12 cellular contexts compared by ENCODE assay signal in genomic region chr7:100680589-100681271, GRCh38. TPM values are rescaled to one million over a fixed set of nuclear protein-coding genes. Genes with fewer than 3 reads are reported as not detected.
DNase-seq lines count a peak whose midpoint lies in the region; ATAC-seq, FAIRE-seq and TF ChIP-seq lines count a peak whose summit lies in the region.
"Had no signal": no experiment of that assay in that cellular context is flagged by ENCODE, and none has a peak within 500 bp of the region (broad histone marks: within the 10 kb centered on the region; RNA-seq: fewer than 3 reads in every experiment).

No MANE protein-coding gene starts in this region.

- H3K18ac ChIP-seq in trophoblast cell (ENCODE audit: low read length), result no peak overlapping the region

- H3K4me1 Mint-ChIP-seq in activated naive CD4-positive, alpha-beta T cell treated with anti-CD3 and anti-CD28 coated beads, Interleukin-2, amount 10 ng/mL, durations not matched to agents 7 days and 5 days, result peaks cover 48% of the 10 kb centered on the region
- peaks cover 11% of the 10 kb centered on the region for H3K4me1 Mint-ChIP-seq in WTC11

- no peak overlapping the region for H2BK5ac ChIP-seq in trophoblast cell (ENCODE audit: low read depth, low read length, poor library complexity)

- H2AK5ac ChIP-seq in trophoblast cell (ENCODE audit: low read length), result no peak overlapping the region

- H4K91ac ChIP-seq in trophoblast cell (ENCODE audit: low read depth, low read length), result no peak overlapping the region

- no peak overlapping the region for H3K4me3 ChIP-seq in HepG2 (replicated peaks in 1 of 3; ENCODE audit: insufficient read depth in 1 of 3, low read depth in 2 of 3, low read length in 3 of 3)
- H3K4me3 ChIP-seq in transverse colon, result no peak overlapping the region
- no peak overlapping the region for H3K4me3 ChIP-seq in trophoblast cell (ENCODE audit: low read depth, low read length)

- no peak overlapping the region for H3K14ac ChIP-seq in trophoblast cell (ENCODE audit: low read length)

- POLR2A ChIA-PET in WTC11 (lab: Charles Lee) (interaction anchor here (0.7 to 1.4 kb wide), 5 partner anchors 24 to 68 kb away, joined by 3 to 10 read pairs (median 5); partner anchors contain the start of gene MOSPD3), HepG2 (lab: Yijun Ruan, JAX) (interaction anchor here (0.7 to 2.1 kb wide), 8 partner anchors 9 to 193 kb away, joined by 3 to 9 read pairs (median 4); partner anchors contain the start of genes GIGYF1 and POP7)

- H4K8ac ChIP-seq in trophoblast cell (ENCODE audit: low read depth, low read length), result no peak overlapping the region

- H2AFZ ChIP-seq in HepG2 (ENCODE audit: low read length) (no peak overlapping the region), trophoblast cell (ENCODE audit: insufficient read depth, low read length, poor library complexity) (no peak overlapping the region)

- H3K9me3 ChIP-seq in HepG2 (ENCODE audit: low read length) (no peaks in the 10 kb centered on the region), transverse colon (no peaks in the 10 kb centered on the region), trophoblast cell (ENCODE audit: insufficient read depth, low read depth, low read length) (no peaks in the 10 kb centered on the region)

- no peak overlapping the region for H2BK120ac ChIP-seq in trophoblast cell (ENCODE audit: insufficient read depth, low read length, poor library complexity)

- H3K4ac ChIP-seq in trophoblast cell (ENCODE audit: low read depth, low read length), result no peak overlapping the region

- ATAC-seq in WTC11 (no peak), HepG2 (no peak)

- peak overlapping the region; percentile 42 for H3K27ac Mint-ChIP-seq in activated naive CD4-positive, alpha-beta T cell treated with anti-CD3 and anti-CD28 coated beads, Interleukin-2, amount 10 ng/mL, durations not matched to agents 7 days and 5 days
- no peak overlapping the region for H3K27ac Mint-ChIP-seq in WTC11

- no peaks in the 10 kb centered on the region for H3K27me3 Mint-ChIP-seq in activated naive CD4-positive, alpha-beta T cell treated with anti-CD3 and anti-CD28 coated beads, Interleukin-2, amount 10 ng/mL, durations not matched to agents 7 days and 5 days
- no peaks in the 10 kb centered on the region for H3K27me3 Mint-ChIP-seq in WTC11 (ENCODE audit: low read depth)

- no peak overlapping the region for H3K23ac ChIP-seq in trophoblast cell (ENCODE audit: low read length)

- H3K79me1 ChIP-seq in trophoblast cell (ENCODE audit: low read length), result no peaks in the 10 kb centered on the region

- BruUV-seq in HepG2 (replicated peaks; lab: Mats Ljungman, UMichigan), result no TSS peak

- DNase-seq in activated naive CD4-positive, alpha-beta T cell treated with anti-CD3 and anti-CD28 coated beads, Interleukin-2, amount 10 ng/mL, durations not matched to agents 7 days and 5 days, result no peak
- no peak for DNase-seq in activated naive CD4-positive, alpha-beta T cell treated with anti-CD3 and anti-CD28 coated beads, Interleukin-2, amount 50 U/mL, for 16 hours
- DNase-seq in WTC11 (ENCODE audit: low spot score) (no peak), HepG2 (ENCODE audit: low spot score) (no peak), transverse colon (peak; percentile 11), NCI-H526 (lab: John Stamatoyannopoulos, UW) (no peak), trophoblast cell (no peak), hippocampal formation (lab: John Stamatoyannopoulos, UW) (no peak)
- DNase-seq: activated CD4-positive, alpha-beta T cell treated with anti-CD3 and anti-CD28 coated beads, Interleukin-2, amount 50 U/mL, for 4 hours; NCI-H1694 had no signal

- H3K27me3 ChIP-seq in HepG2 (ENCODE audit: control insufficient read depth in 1 of 2, insufficient read depth in 2 of 2, low read length in 2 of 2) (no peaks in the 10 kb centered on the region), transverse colon (no peaks in the 10 kb centered on the region), trophoblast cell (ENCODE audit: insufficient read depth, low read length) (no peaks in the 10 kb centered on the region)

- H3K79me2 ChIP-seq in HepG2 (ENCODE audit: insufficient read depth, low read length), result no peaks in the 10 kb centered on the region
- no peaks in the 10 kb centered on the region for H3K79me2 ChIP-seq in trophoblast cell (ENCODE audit: control insufficient read depth, insufficient read depth, low read length, poor library complexity)

- no peak overlapping the region for H4K12ac ChIP-seq in trophoblast cell (ENCODE audit: low read depth, low read length)

- peaks cover 8% of the 10 kb centered on the region; the same call in 1 of the 2 replicates for H4K20me1 ChIP-seq in HepG2 (ENCODE audit: insufficient read depth, low read length)

- peaks cover 32% of the 10 kb centered on the region for H3K4me1 ChIP-seq in HepG2 (ENCODE audit: insufficient read depth, low read length)
- H3K4me1 ChIP-seq in transverse colon, result peaks cover 0 to 14% (median 6%) of the 10 kb centered on the region in 4 donors
- H3K4me1 ChIP-seq in trophoblast cell (ENCODE audit: control insufficient read depth in 1 of 2, insufficient read depth in 2 of 2, low read length in 2 of 2), result peaks cover 0 to 2% of the 10 kb centered on the region in 2 experiments

- H2BK12ac ChIP-seq in trophoblast cell (ENCODE audit: low read length), result no peak overlapping the region

- intact Hi-C loops in HepG2 (cut with micrococcal nuclease; ENCODE audit: unreplicated experiment) (no loop called here), transverse colon (cut with DNase I; ENCODE audit: low total_unique reads) (no loop called here)

- peaks cover 44% of the 10 kb centered on the region for H3K36me3 Mint-ChIP-seq in activated naive CD4-positive, alpha-beta T cell treated with anti-CD3 and anti-CD28 coated beads, Interleukin-2, amount 10 ng/mL, durations not matched to agents 7 days and 5 days
- H3K36me3 Mint-ChIP-seq in WTC11, result peaks cover 24% of the 10 kb centered on the region

- H3K4me2 ChIP-seq in HepG2 (ENCODE audit: low read depth, low read length) (no peak overlapping the region), trophoblast cell (ENCODE audit: low read length) (no peak overlapping the region)

- no peak for TF ChIP-seq CTCF in WTC11 (IDR thresholded peaks at IDR 0.05)
- TF ChIP-seq CTCF in HepG2 (CRISPR knock-in tag; IDR thresholded peaks at IDR 0.05), result no peak
- TF ChIP-seq CTCF in transverse colon (IDR thresholded peaks at IDR 0.05), result no peak

- no peak overlapping the region for H3K4me3 Mint-ChIP-seq in activated naive CD4-positive, alpha-beta T cell treated with anti-CD3 and anti-CD28 coated beads, Interleukin-2, amount 10 ng/mL, durations not matched to agents 7 days and 5 days
- H3K4me3 Mint-ChIP-seq in WTC11, result no peak overlapping the region

- no peak for TF ChIP-seq RAD21 in HepG2 (CRISPR knock-in tag; IDR thresholded peaks at IDR 0.05)

- WGBS in HepG2 (ENCODE audit: low lambda C conversion rate), result 93% methylated on average over 9 of the region's 17 CpGs
- 87% methylated on average over 16 of the region's 17 CpGs; no CpG with 5 or more reads in 1 of the 2 donors for WGBS in transverse colon (ENCODE audit: low coverage in 1 of 2), 2 donors
- WGBS in trophoblast cell (ENCODE audit: extremely low coverage, insufficient coverage, insufficient read length), result no CpG with 5 or more reads among the region's 17 CpGs

- in situ Hi-C loops in HepG2 (cut with HindIII; ENCODE audit: extremely low pct_ligation_motif_present, low pct_unique_long_range_greater_than_20kb) (no loop called here), transverse colon (cut with MboI; ENCODE audit: low pct_ligation_motif_present in 1 of 4, low pct_unique_long_range_greater_than_20kb in 1 of 4, low sequenced_read_pairs in 3 of 4) (loop anchor here in 3 of 4 donors (25.0 kb wide), 2 partner anchors 93 to 218 kb away; partner anchors contain the start of genes SPACDR (in 2 of the 3), FBXO24 (in 1 of the 3) and LRCH4 (in 1 of the 3))

- 0 out of 4 replicates have a peak, but pooled peaks of 1 of the 2 experiments have one; percentile 33 for TF ChIP-seq POLR2A in HepG2 (IDR thresholded peaks at IDR 0.05; ENCODE audit: insufficient read depth in 1 of 2, low read depth in 2 of 2, low read length in 2 of 2)
- no peak for TF ChIP-seq POLR2A in transverse colon (IDR thresholded peaks at IDR 0.05)

- no peak for TF ChIP-seq EP300 in HepG2 (IDR thresholded peaks at IDR 0.05; ENCODE audit: low read depth in 2 of 2, low read length in 2 of 2)
- no peak for TF ChIP-seq EP300 in HepG2 (CRISPR knock-in tag; IDR thresholded peaks at IDR 0.05; ENCODE audit: borderline replicate concordance)
- no peak for TF ChIP-seq EP300 in transverse colon (IDR thresholded peaks at IDR 0.05; ENCODE audit: low read depth)

- no peak overlapping the region for H3K9ac ChIP-seq in HepG2 (ENCODE audit: insufficient read depth, low read depth, low read length)
- H3K9ac ChIP-seq in trophoblast cell (ENCODE audit: low read length), result no peak overlapping the region

- H3K36me3 ChIP-seq in HepG2 (replicated peaks in 1 of 2; ENCODE audit: control insufficient read depth in 1 of 2, insufficient read depth in 2 of 2, low read length in 2 of 2), result peaks cover 40 to 57% of the 10 kb centered on the region in 2 experiments
- peaks cover 0 to 59% (median 28%) of the 10 kb centered on the region in 4 donors for H3K36me3 ChIP-seq in transverse colon
- peaks cover 90 to 91% of the 10 kb centered on the region in 2 experiments for H3K36me3 ChIP-seq in trophoblast cell (ENCODE audit: control insufficient read depth in 1 of 2, insufficient read depth in 2 of 2, low read length in 2 of 2)

- CTCF ChIA-PET in activated naive CD4-positive, alpha-beta T cell treated with anti-CD3 and anti-CD28 coated beads, Interleukin-2, amount 10 ng/mL, durations not matched to agents 7 days and 5 days (lab: Charles Lee), result interaction anchor here (0.5 to 4.9 kb wide), 5 partner anchors 11 to 171 kb away, joined by 3 to 29 read pairs (median 4); partner anchors contain the start of gene POP7
- CTCF ChIA-PET in WTC11 (lab: Charles Lee) (interaction anchor here (0.6 to 2.9 kb wide), 10 partner anchors 11 to 172 kb away, joined by 3 to 15 read pairs (median 4); partner anchors contain the start of genes MOSPD3 and SLC12A9), HepG2 (lab: Yijun Ruan, JAX; ENCODE audit: low intra/inter-chr PET ratio, low total read pairs) (no interaction called here)

- no peaks in the 10 kb centered on the region for H3K9me3 Mint-ChIP-seq in activated naive CD4-positive, alpha-beta T cell treated with anti-CD3 and anti-CD28 coated beads, Interleukin-2, amount 10 ng/mL, durations not matched to agents 7 days and 5 days
- no peaks in the 10 kb centered on the region for H3K9me3 Mint-ChIP-seq in WTC11

- no peak overlapping the region for H3K27ac ChIP-seq in HepG2 (ENCODE audit: extremely low read length, insufficient read depth, low read length)
- H3K27ac ChIP-seq in transverse colon, result peak overlapping the region; percentile 21 to 75 (median 46)
- H3K27ac ChIP-seq in trophoblast cell (ENCODE audit: low read depth, low read length), result no peak overlapping the region
- H3K27ac ChIP-seq: epithelial cell of prostate had no signal

- no peak for FAIRE-seq in HepG2 (lab: Jason Lieb, UNC)

RNA-seq across cellular contexts. Expression of gene GNB2, which starts 7.2 kb away (rescaled TPM):
- total RNA-seq in WTC11 (2021) (182 to 194 TPM (median 184 TPM) in 3 replicates), HepG2 (2016; rRNA removed; fragmentation: Illumina TruSeq; extraction: Trizol) (48.3 and 64.3 TPM in 2 replicates), transverse colon (100 to 1,000 TPM; 192 to 301 (median 246) TPM)
- total RNA-seq in HepG2 (2016; cell fraction: cytosol; rRNA removed; fragmentation: Illumina TruSeq; extraction: Trizol; ENCODE audit: low read depth), result 84.0 and 90.3 TPM in 2 replicates
- 51.7 and 55.9 TPM in 2 replicates for total RNA-seq in HepG2 (2016; cell fraction: insoluble cytoplasmic fraction; rRNA removed; fragmentation: Illumina TruSeq; extraction: Trizol)
- total RNA-seq in HepG2 (2016; cell fraction: membrane; rRNA removed; fragmentation: Illumina TruSeq; extraction: Trizol), result 95.7 and 129 TPM in 2 replicates
- total RNA-seq in HepG2 (2016; cell fraction: nucleus; rRNA removed; fragmentation: Illumina TruSeq; extraction: Trizol), result 30.4 and 32.6 TPM in 2 replicates
- 67.1 and 82.0 TPM in 2 replicates for polyA plus RNA-seq in HepG2 (2011; rRNA removed)
- polyA plus RNA-seq in HepG2 (2011; cell fraction: cytosol; rRNA removed), result 69.6 and 88.5 TPM in 2 replicates
- polyA plus RNA-seq in HepG2 (2011; cell fraction: nucleus; rRNA removed), result 82.9 and 91.9 TPM in 2 replicates
- 80.2 and 110 TPM in 2 replicates for polyA plus RNA-seq in HepG2 (2012)
- polyA plus RNA-seq in HepG2 (2016; cell fraction: cytosol; fragmentation: Illumina TruSeq; extraction: Trizol; ENCODE audit: low read depth), result 141 and 174 TPM in 2 replicates
- 105 and 126 TPM in 2 replicates for polyA plus RNA-seq in HepG2 (2016; cell fraction: insoluble cytoplasmic fraction; fragmentation: Illumina TruSeq; extraction: Trizol; ENCODE audit: low read depth)
- polyA plus RNA-seq in HepG2 (2016; cell fraction: membrane; fragmentation: Illumina TruSeq; extraction: Trizol; ENCODE audit: low read depth), result 137 and 159 TPM in 2 replicates
- 84.9 and 92.0 TPM in 2 replicates for polyA plus RNA-seq in HepG2 (2016; cell fraction: nucleus; fragmentation: Illumina TruSeq; extraction: Trizol; ENCODE audit: insufficient read depth, low read depth)
- polyA minus RNA-seq in HepG2 (2011; rRNA and poly(A)+ RNA removed; ENCODE audit: low replicate concordance), result 104 and 125 TPM in 2 replicates
- 35.2 and 43.4 TPM in 2 replicates for polyA minus RNA-seq in HepG2 (2011; cell fraction: cytosol; rRNA and poly(A)+ RNA removed)
- polyA minus RNA-seq in HepG2 (2011; cell fraction: nucleus; rRNA and poly(A)+ RNA removed), result 10.0 and 11.4 TPM in 2 replicates
- polyA plus RNA-seq in trophoblast cell (2013), result 144 and 147 TPM in 2 replicates

RNA-seq across cellular contexts. Expression of gene GIGYF1, which starts 13.3 kb away (rescaled TPM):
- total RNA-seq in WTC11 (2021) (116 to 130 TPM (median 123 TPM) in 3 replicates), HepG2 (2016; rRNA removed; fragmentation: Illumina TruSeq; extraction: Trizol) (6.4 and 16.1 TPM in 2 replicates), transverse colon (100 to 1,000 TPM in 1 of 4 donors, 10 to 100 TPM in 3; 25.4 to 104 (median 51.8) TPM)
- 1.1 TPM in 2 replicates for total RNA-seq in HepG2 (2016; cell fraction: cytosol; rRNA removed; fragmentation: Illumina TruSeq; extraction: Trizol; ENCODE audit: low read depth)
- total RNA-seq in HepG2 (2016; cell fraction: insoluble cytoplasmic fraction; rRNA removed; fragmentation: Illumina TruSeq; extraction: Trizol), result 5.2 and 15.6 TPM in 2 replicates
- total RNA-seq in HepG2 (2016; cell fraction: membrane; rRNA removed; fragmentation: Illumina TruSeq; extraction: Trizol), result 2.5 and 3.1 TPM in 2 replicates
- 20.9 and 26.7 TPM in 2 replicates for total RNA-seq in HepG2 (2016; cell fraction: nucleus; rRNA removed; fragmentation: Illumina TruSeq; extraction: Trizol)
- 7.6 and 10.2 TPM in 2 replicates for polyA plus RNA-seq in HepG2 (2011; rRNA removed)
- polyA plus RNA-seq in HepG2 (2011; cell fraction: cytosol; rRNA removed), result 2.9 and 4.4 TPM in 2 replicates
- polyA plus RNA-seq in HepG2 (2011; cell fraction: nucleus; rRNA removed), result 109 and 136 TPM in 2 replicates
- 14.6 and 15.7 TPM in 2 replicates for polyA plus RNA-seq in HepG2 (2012)
- 0.49 and 0.50 TPM in 2 replicates for polyA plus RNA-seq in HepG2 (2016; cell fraction: cytosol; fragmentation: Illumina TruSeq; extraction: Trizol; ENCODE audit: low read depth)
- polyA plus RNA-seq in HepG2 (2016; cell fraction: insoluble cytoplasmic fraction; fragmentation: Illumina TruSeq; extraction: Trizol; ENCODE audit: low read depth), result 4.7 and 6.6 TPM in 2 replicates
- polyA plus RNA-seq in HepG2 (2016; cell fraction: membrane; fragmentation: Illumina TruSeq; extraction: Trizol; ENCODE audit: low read depth), result 1.2 and 1.8 TPM in 2 replicates
- polyA plus RNA-seq in HepG2 (2016; cell fraction: nucleus; fragmentation: Illumina TruSeq; extraction: Trizol; ENCODE audit: insufficient read depth, low read depth), result 82.9 and 91.2 TPM in 2 replicates
- polyA minus RNA-seq in HepG2 (2011; rRNA and poly(A)+ RNA removed; ENCODE audit: low replicate concordance), result 10.8 and 12.0 TPM in 2 replicates
- 5.3 and 5.8 TPM in 2 replicates for polyA minus RNA-seq in HepG2 (2011; cell fraction: cytosol; rRNA and poly(A)+ RNA removed)
- 29.1 and 35.3 TPM in 2 replicates for polyA minus RNA-seq in HepG2 (2011; cell fraction: nucleus; rRNA and poly(A)+ RNA removed)
- 16.4 and 17.3 TPM in 2 replicates for polyA plus RNA-seq in trophoblast cell (2013)

RNA-seq across cellular contexts. Expression of gene ACTL6B, which starts 24.5 kb away (rescaled TPM):
- total RNA-seq in WTC11 (2021) (0.96 to 1.3 TPM (median 0.99 TPM) in 3 replicates), HepG2 (2016; rRNA removed; fragmentation: Illumina TruSeq; extraction: Trizol) (not detected in 2 replicates), transverse colon (not detected)
- not detected in 2 replicates for total RNA-seq in HepG2 (2016; cell fraction: cytosol; rRNA removed; fragmentation: Illumina TruSeq; extraction: Trizol; ENCODE audit: low read depth)
- total RNA-seq in HepG2 (2016; cell fraction: insoluble cytoplasmic fraction; rRNA removed; fragmentation: Illumina TruSeq; extraction: Trizol), result not detected in 2 replicates
- not detected in 2 replicates for total RNA-seq in HepG2 (2016; cell fraction: membrane; rRNA removed; fragmentation: Illumina TruSeq; extraction: Trizol)
- not detected in 2 replicates for total RNA-seq in HepG2 (2016; cell fraction: nucleus; rRNA removed; fragmentation: Illumina TruSeq; extraction: Trizol)
- polyA plus RNA-seq in HepG2 (2011; rRNA removed), result not detected in 2 replicates
- polyA plus RNA-seq in HepG2 (2011; cell fraction: cytosol; rRNA removed), result not detected in 2 replicates
- not detected in 2 replicates for polyA plus RNA-seq in HepG2 (2011; cell fraction: nucleus; rRNA removed)
- not detected in 2 replicates for polyA plus RNA-seq in HepG2 (2012)
- not detected in 2 replicates for polyA plus RNA-seq in HepG2 (2016; cell fraction: cytosol; fragmentation: Illumina TruSeq; extraction: Trizol; ENCODE audit: low read depth)
- polyA plus RNA-seq in HepG2 (2016; cell fraction: insoluble cytoplasmic fraction; fragmentation: Illumina TruSeq; extraction: Trizol; ENCODE audit: low read depth), result not detected in 2 replicates
- not detected in 2 replicates for polyA plus RNA-seq in HepG2 (2016; cell fraction: membrane; fragmentation: Illumina TruSeq; extraction: Trizol; ENCODE audit: low read depth)
- polyA plus RNA-seq in HepG2 (2016; cell fraction: nucleus; fragmentation: Illumina TruSeq; extraction: Trizol; ENCODE audit: insufficient read depth, low read depth), result not detected in 2 replicates
- polyA minus RNA-seq in HepG2 (2011; rRNA and poly(A)+ RNA removed; ENCODE audit: low replicate concordance), result not detected in 2 replicates
- polyA minus RNA-seq in HepG2 (2011; cell fraction: cytosol; rRNA and poly(A)+ RNA removed), result not detected in 2 replicates
- polyA minus RNA-seq in HepG2 (2011; cell fraction: nucleus; rRNA and poly(A)+ RNA removed), result not detected in 2 replicates
- polyA plus RNA-seq in trophoblast cell (2013), result not detected in 2 replicates
- total RNA-seq: renal cortical epithelial cell had no signal

RNA-seq across cellular contexts. Expression of gene POP7, which starts 25.2 kb away (rescaled TPM):
- total RNA-seq in WTC11 (2021), result 71.9 to 79.2 TPM (median 78.1 TPM) in 3 replicates
- total RNA-seq in HepG2 (2016; rRNA removed; fragmentation: Illumina TruSeq; extraction: Trizol), result 91.1 and 91.5 TPM in 2 replicates
- total RNA-seq in HepG2 (2016; cell fraction: cytosol; rRNA removed; fragmentation: Illumina TruSeq; extraction: Trizol; ENCODE audit: low read depth), result 80.9 and 134 TPM in 2 replicates
- 88.0 and 96.3 TPM in 2 replicates for total RNA-seq in HepG2 (2016; cell fraction: insoluble cytoplasmic fraction; rRNA removed; fragmentation: Illumina TruSeq; extraction: Trizol)
- total RNA-seq in HepG2 (2016; cell fraction: membrane; rRNA removed; fragmentation: Illumina TruSeq; extraction: Trizol), result 82.0 and 130 TPM in 2 replicates
- total RNA-seq in HepG2 (2016; cell fraction: nucleus; rRNA removed; fragmentation: Illumina TruSeq; extraction: Trizol), result 30.9 and 33.0 TPM in 2 replicates
- polyA plus RNA-seq in HepG2 (2011; rRNA removed), result 63.9 and 70.6 TPM in 2 replicates
- polyA plus RNA-seq in HepG2 (2011; cell fraction: cytosol; rRNA removed), result 59.0 and 91.7 TPM in 2 replicates
- polyA plus RNA-seq in HepG2 (2011; cell fraction: nucleus; rRNA removed), result 30.7 and 33.6 TPM in 2 replicates
- polyA plus RNA-seq in HepG2 (2012), result 35.3 and 43.7 TPM in 2 replicates
- 72.9 and 135 TPM in 2 replicates for polyA plus RNA-seq in HepG2 (2016; cell fraction: cytosol; fragmentation: Illumina TruSeq; extraction: Trizol; ENCODE audit: low read depth)
- polyA plus RNA-seq in HepG2 (2016; cell fraction: insoluble cytoplasmic fraction; fragmentation: Illumina TruSeq; extraction: Trizol; ENCODE audit: low read depth), result 95.2 and 106 TPM in 2 replicates
- 75.0 and 120 TPM in 2 replicates for polyA plus RNA-seq in HepG2 (2016; cell fraction: membrane; fragmentation: Illumina TruSeq; extraction: Trizol; ENCODE audit: low read depth)
- polyA plus RNA-seq in HepG2 (2016; cell fraction: nucleus; fragmentation: Illumina TruSeq; extraction: Trizol; ENCODE audit: insufficient read depth, low read depth), result 59.0 and 71.0 TPM in 2 replicates
- polyA minus RNA-seq in HepG2 (2011; rRNA and poly(A)+ RNA removed; ENCODE audit: low replicate concordance), result 32.0 and 34.2 TPM in 2 replicates
- polyA minus RNA-seq in HepG2 (2011; cell fraction: cytosol; rRNA and poly(A)+ RNA removed), result 21.5 and 21.6 TPM in 2 replicates
- 4.5 and 5.0 TPM in 2 replicates for polyA minus RNA-seq in HepG2 (2011; cell fraction: nucleus; rRNA and poly(A)+ RNA removed)
- total RNA-seq in transverse colon, result 10 to 100 TPM; 10.7 to 58.7 (median 34.1) TPM
- polyA plus RNA-seq in trophoblast cell (2013), result 78.2 and 84.1 TPM in 2 replicates

RNA-seq across cellular contexts. Expression of gene TFR2, which starts 39.4 kb away (rescaled TPM):
- total RNA-seq in WTC11 (2021), result 5.7 to 7.1 TPM (median 5.8 TPM) in 3 replicates
- 12.5 and 36.9 TPM in 2 replicates for total RNA-seq in HepG2 (2016; rRNA removed; fragmentation: Illumina TruSeq; extraction: Trizol)
- 3.4 and 5.6 TPM in 2 replicates for total RNA-seq in HepG2 (2016; cell fraction: cytosol; rRNA removed; fragmentation: Illumina TruSeq; extraction: Trizol; ENCODE audit: low read depth)
- total RNA-seq in HepG2 (2016; cell fraction: insoluble cytoplasmic fraction; rRNA removed; fragmentation: Illumina TruSeq; extraction: Trizol), result 10.1 and 35.7 TPM in 2 replicates
- total RNA-seq in HepG2 (2016; cell fraction: membrane; rRNA removed; fragmentation: Illumina TruSeq; extraction: Trizol), result 8.2 and 10.4 TPM in 2 replicates
- total RNA-seq in HepG2 (2016; cell fraction: nucleus; rRNA removed; fragmentation: Illumina TruSeq; extraction: Trizol), result 34.2 and 34.9 TPM in 2 replicates
- polyA plus RNA-seq in HepG2 (2011; rRNA removed), result 64.2 and 122 TPM in 2 replicates
- polyA plus RNA-seq in HepG2 (2011; cell fraction: cytosol; rRNA removed), result 55.9 and 57.8 TPM in 2 replicates
- polyA plus RNA-seq in HepG2 (2011; cell fraction: nucleus; rRNA removed), result 182 and 193 TPM in 2 replicates
- 111 and 151 TPM in 2 replicates for polyA plus RNA-seq in HepG2 (2012)
- 4.2 and 4.6 TPM in 2 replicates for polyA plus RNA-seq in HepG2 (2016; cell fraction: cytosol; fragmentation: Illumina TruSeq; extraction: Trizol; ENCODE audit: low read depth)
- polyA plus RNA-seq in HepG2 (2016; cell fraction: insoluble cytoplasmic fraction; fragmentation: Illumina TruSeq; extraction: Trizol; ENCODE audit: low read depth), result 11.4 and 13.6 TPM in 2 replicates
- polyA plus RNA-seq in HepG2 (2016; cell fraction: membrane; fragmentation: Illumina TruSeq; extraction: Trizol; ENCODE audit: low read depth), result 6.6 and 6.9 TPM in 2 replicates
- 79.8 and 81.7 TPM in 2 replicates for polyA plus RNA-seq in HepG2 (2016; cell fraction: nucleus; fragmentation: Illumina TruSeq; extraction: Trizol; ENCODE audit: insufficient read depth, low read depth)
- polyA minus RNA-seq in HepG2 (2011; rRNA and poly(A)+ RNA removed; ENCODE audit: low replicate concordance), result 17.0 and 39.6 TPM in 2 replicates
- 14.2 and 31.8 TPM in 2 replicates for polyA minus RNA-seq in HepG2 (2011; cell fraction: cytosol; rRNA and poly(A)+ RNA removed)
- polyA minus RNA-seq in HepG2 (2011; cell fraction: nucleus; rRNA and poly(A)+ RNA removed), result 27.4 and 31.8 TPM in 2 replicates
- under 1 TPM in 3 of 4 donors, not detected in 1; 0.60 to 0.68 (median 0.64) TPM for total RNA-seq in transverse colon
- 0.24 and 0.30 TPM in 2 replicates for polyA plus RNA-seq in trophoblast cell (2013)

Comparison
In these comparisons a context has a peak if more than half of its experiments do, and no peak if none do; other contexts are left out.
1. H3K27ac ChIP-seq: peak in transverse colon (4 of 4); none in HepG2 (single experiment) and trophoblast cell (single experiment).